15 cellular contexts compared by ENCODE assay signal in genomic region chr22:46421272-46421671, GRCh38.
A peak's percentile ranks its signal among the peaks of the same experiment; 100 is the strongest.
DNase-seq lines count a peak whose midpoint lies in the region; ATAC-seq and TF ChIP-seq lines count a peak whose summit lies in the region.
"Had no signal": no experiment of that assay in that cellular context is flagged by ENCODE, and none has a peak within 500 bp of the region (broad histone marks: within the 10 kb centered on the region; RNA-seq: fewer than 3 reads in every experiment).

No MANE protein-coding gene starts in this region.

- peak overlapping the region; percentile 12; the same call in 1 of the 2 replicates for H3K27ac ChIP-seq in OCI-LY3 (ENCODE audit: low read length)
- H3K27ac ChIP-seq: colonic mucosa had no signal

- DNase-seq in activated T-cell treated with anti-CD3 and anti-CD28 coated beads for 48 hours (ENCODE audit: low read depth) (peak; percentile 5), activated T-cell treated with anti-CD3 and anti-CD28 coated beads for 4 hours (no peak), NCI-H1930 (lab: John Stamatoyannopoulos, UW) (no peak), NCI-H1694 (lab: John Stamatoyannopoulos, UW) (no peak), cerebellar cortex (ENCODE audit: low spot score) (no peak)
- peak in 1 of 2 donors; percentile 52 for DNase-seq in central memory CD8-positive, alpha-beta T cell (ENCODE audit: low spot score in 2 of 2)
- no peak for DNase-seq in stimulated activated effector memory CD8-positive, alpha-beta T cell treated with anti-CD3 and anti-CD28 coated beads, Interleukin-12 subunit alpha, Interleukin-12 subunit beta, amount 100 ng/mL, for 72 hours (ENCODE audit: low spot score in 2 of 2)
- DNase-seq: AML-193, colonic mucosa, GOT3, kidney, NCI-H2029 treated with DMSO at 0.1 percent for 48 hours, T1000 had no signal

- no peaks in the 10 kb centered on the region for H3K36me3 Mint-ChIP-seq in central memory CD8-positive, alpha-beta T cell (ENCODE audit: insufficient read depth)
- no peaks in the 10 kb centered on the region for H3K36me3 Mint-ChIP-seq in stimulated activated effector memory CD8-positive, alpha-beta T cell treated with anti-CD3 and anti-CD28 coated beads, Interleukin-12 subunit alpha, Interleukin-12 subunit beta, amount 100 ng/mL, for 72 hours

- H3K27ac Mint-ChIP-seq in central memory CD8-positive, alpha-beta T cell (ENCODE audit: low read depth): no peak overlapping the region
- no peak overlapping the region for H3K27ac Mint-ChIP-seq in stimulated activated effector memory CD8-positive, alpha-beta T cell treated with anti-CD3 and anti-CD28 coated beads, Interleukin-12 subunit alpha, Interleukin-12 subunit beta, amount 100 ng/mL, for 72 hours
- H3K27ac Mint-ChIP-seq: activated naive CD8-positive, alpha-beta T cell had no signal

- H3K27me3 ChIP-seq in OCI-LY3 (ENCODE audit: low read depth, low read length): peaks cover 19% of the 10 kb centered on the region; the same call in 1 of the 2 replicates
- H3K27me3 ChIP-seq: colonic mucosa had no signal

- H3K27me3 Mint-ChIP-seq in central memory CD8-positive, alpha-beta T cell: no peaks in the 10 kb centered on the region
- H3K27me3 Mint-ChIP-seq: activated naive CD8-positive, alpha-beta T cell had no signal

- H3K4me3 Mint-ChIP-seq in central memory CD8-positive, alpha-beta T cell: no peak overlapping the region
- H3K4me3 Mint-ChIP-seq in stimulated activated effector memory CD8-positive, alpha-beta T cell treated with anti-CD3 and anti-CD28 coated beads, Interleukin-12 subunit alpha, Interleukin-12 subunit beta, amount 100 ng/mL, for 72 hours: no peak overlapping the region
- H3K4me3 Mint-ChIP-seq: activated naive CD8-positive, alpha-beta T cell had no signal

- H3K9me3 Mint-ChIP-seq in central memory CD8-positive, alpha-beta T cell: no peaks in the 10 kb centered on the region
- H3K9me3 Mint-ChIP-seq in stimulated activated effector memory CD8-positive, alpha-beta T cell treated with anti-CD3 and anti-CD28 coated beads, Interleukin-12 subunit alpha, Interleukin-12 subunit beta, amount 100 ng/mL, for 72 hours: peaks cover 3% of the 10 kb centered on the region

- H4K20me1 ChIP-seq in OCI-LY3 (ENCODE audit: insufficient read depth, low read length): no peaks in the 10 kb centered on the region

- H3K79me2 ChIP-seq in OCI-LY3 (ENCODE audit: low read length): no peaks in the 10 kb centered on the region

- H3K9me3 ChIP-seq in OCI-LY3 (ENCODE audit: insufficient read depth, low read length): peaks cover 4% of the 10 kb centered on the region; the same call in 1 of the 2 replicates
- H3K9me3 ChIP-seq: colonic mucosa had no signal

- peak; percentile 91 for ATAC-seq in central memory CD8-positive, alpha-beta T cell (replicated peaks; ENCODE audit: extremely low read depth, poor library complexity, severe bottlenecking)
- ATAC-seq in stimulated activated effector memory CD8-positive, alpha-beta T cell treated with anti-CD3 and anti-CD28 coated beads, Interleukin-12 subunit alpha, Interleukin-12 subunit beta, amount 100 ng/mL, for 72 hours: peak; percentile 80

- H3K4me1 Mint-ChIP-seq in central memory CD8-positive, alpha-beta T cell: peaks cover 13% of the 10 kb centered on the region
- peaks cover 12% of the 10 kb centered on the region for H3K4me1 Mint-ChIP-seq in stimulated activated effector memory CD8-positive, alpha-beta T cell treated with anti-CD3 and anti-CD28 coated beads, Interleukin-12 subunit alpha, Interleukin-12 subunit beta, amount 100 ng/mL, for 72 hours

- peaks cover 27% of the 10 kb centered on the region for H3K4me1 ChIP-seq in OCI-LY3 (ENCODE audit: low read length)
- H3K4me1 ChIP-seq: colonic mucosa had no signal

- H2AFZ ChIP-seq in OCI-LY3 (ENCODE audit: low read depth, low read length): peak overlapping the region; percentile 76

- H3K4me2 ChIP-seq in OCI-LY3 (ENCODE audit: low read length): peak overlapping the region; percentile 89

- H3K36me3 ChIP-seq in OCI-LY3 (replicated peaks; ENCODE audit: low read depth, low read length): no peaks in the 10 kb centered on the region
- H3K36me3 ChIP-seq: colonic mucosa had no signal

- TF ChIP-seq CTCF in OCI-LY3 (IDR thresholded peaks at IDR 0.05; ENCODE audit: low read depth, low read length): no peak

- H3K4me3 ChIP-seq in OCI-LY3 (ENCODE audit: low read length): peak overlapping the region; percentile 67
- H3K4me3 ChIP-seq: colonic mucosa had no signal

- peak overlapping the region; percentile 18; the same call in 1 of the 2 replicates for H3K9ac ChIP-seq in OCI-LY3 (ENCODE audit: low read length)
